24 cellular contexts compared by ENCODE assay signal in genomic region chr1:199352351-199352750, GRCh38.
DNase-seq lines count a peak whose midpoint lies in the region; ATAC-seq and TF ChIP-seq lines count a peak whose summit lies in the region.
"Had no signal": no experiment of that assay in that cellular context is flagged by ENCODE, and none has a peak within 500 bp of the region (broad histone marks: within the 10 kb centered on the region; RNA-seq: fewer than 3 reads in every experiment).

No MANE protein-coding gene starts in this region.

- H3K36me3 Mint-ChIP-seq in WTC11 (no peaks in the 10 kb centered on the region), mesothelial cell of epicardium (peaks cover 2% of the 10 kb centered on the region), endothelial cell (ENCODE audit: low read depth, unreplicated experiment) (no peaks in the 10 kb centered on the region)
- H3K36me3 Mint-ChIP-seq: CD8-positive, alpha-beta T cell had no signal

- H3K14ac ChIP-seq in mesenchymal stem cell (ENCODE audit: low read length in 2 of 2), result no peak overlapping the region

- H3K27me3 ChIP-seq in mesenchymal stem cell (ENCODE audit: control insufficient read depth in 1 of 2, insufficient read depth in 1 of 2, low read length in 2 of 2), result no peaks in the 10 kb centered on the region
- H3K27me3 ChIP-seq: SJCRH30 had no signal

- no peak overlapping the region for H3K4me3 ChIP-seq in mesenchymal stem cell (ENCODE audit: insufficient read depth in 1 of 2, low read depth in 1 of 2, low read length in 2 of 2)
- H3K4me3 ChIP-seq: K562, SJCRH30 had no signal

- no peak overlapping the region for H3K18ac ChIP-seq in mesenchymal stem cell (ENCODE audit: low read depth in 1 of 2, low read length in 2 of 2)

- TF ChIP-seq CTCF in WTC11 (IDR thresholded peaks at IDR 0.05), result no peak
- no peak for TF ChIP-seq CTCF in mesothelial cell of epicardium (IDR thresholded peaks at IDR 0.05; ENCODE audit: unreplicated experiment)
- no peak for TF ChIP-seq CTCF in endothelial cell (IDR thresholded peaks at IDR 0.05; ENCODE audit: unreplicated experiment)

- 64% methylated on average over 3 of the region's 5 CpGs for WGBS in mesenchymal stem cell

- peaks cover 18% of the 10 kb centered on the region for H3K9me3 ChIP-seq in mesenchymal stem cell (ENCODE audit: control insufficient read depth, low read length)
- H3K9me3 ChIP-seq: SJCRH30 had no signal

- H3K4me1 ChIP-seq in mesenchymal stem cell (ENCODE audit: control insufficient read depth, insufficient read depth, low read depth, low read length), result no peaks in the 10 kb centered on the region
- H3K4me1 ChIP-seq: SJCRH30 had no signal

- no peak overlapping the region for H3K9ac ChIP-seq in mesenchymal stem cell (ENCODE audit: low read length)

- CTCF ChIA-PET in WTC11 (lab: Charles Lee), result interaction anchor here (1.5 kb wide), 1 partner anchor 70 kb away, joined by 3 read pairs; no protein-coding TSS in a partner anchor

- DNase-seq in DMS 273 (lab: John Stamatoyannopoulos, UW; ENCODE audit: unreplicated experiment), result peak; percentile 5
- no peak for DNase-seq in DMS 273 treated with DMSO at 0.1 percent for 48 hours (lab: John Stamatoyannopoulos, UW)
- no peak for DNase-seq in WTC11 (ENCODE audit: low spot score)
- no peak for DNase-seq in mesothelial cell of epicardium (ENCODE audit: low spot score in 2 of 2, unreplicated experiment in 2 of 2)
- DNase-seq in activated gamma-delta T cell treated with Interleukin-2 at 50 U/mL for 16 hours, result no peak
- no peak for DNase-seq in mesenchymal stem cell
- DNase-seq in endothelial cell (ENCODE audit: low spot score), result no peak
- DNase-seq: CD8-positive, alpha-beta T cell; Kasumi-1; MV-4-11; NCI-H1105; NCI-H1436 treated with DMSO at 0.1 percent for 48 hours; NCI-H187 treated with DMSO at 0.1 percent for 48 hours; NCI-H2171 treated with DMSO at 0.1 percent for 48 hours; NCI-H345; NCI-H510A treated with DMSO at 0.1 percent for 48 hours; NCI-H748 treated with DMSO at 0.1 percent for 48 hours; PC-3; SJCRH30 had no signal

- H2BK120ac ChIP-seq in mesenchymal stem cell (ENCODE audit: low read depth, low read length), result no peak overlapping the region

- H3K27me3 Mint-ChIP-seq in WTC11 (ENCODE audit: low read depth) (no peaks in the 10 kb centered on the region), mesothelial cell of epicardium (ENCODE audit: low read depth) (no peaks in the 10 kb centered on the region), endothelial cell (ENCODE audit: unreplicated experiment) (no peaks in the 10 kb centered on the region)
- H3K27me3 Mint-ChIP-seq: B cell had no signal

- H3K4me1 Mint-ChIP-seq in WTC11 (0 out of 2 replicates have a peak, but pooled peaks cover 2% of the 10 kb centered on the region), mesothelial cell of epicardium (peaks cover 16% of the 10 kb centered on the region), endothelial cell (ENCODE audit: unreplicated experiment) (no peaks in the 10 kb centered on the region)
- H3K4me1 Mint-ChIP-seq: B cell had no signal

- no peak overlapping the region for H3K23ac ChIP-seq in mesenchymal stem cell (ENCODE audit: low read length in 2 of 2)

- H3K27ac Mint-ChIP-seq in WTC11 (no peak overlapping the region), mesothelial cell of epicardium (peak overlapping the region; percentile 59), endothelial cell (ENCODE audit: unreplicated experiment) (no peak overlapping the region)
- H3K27ac Mint-ChIP-seq: B cell; CD8-positive, alpha-beta T cell had no signal

- H3K4ac ChIP-seq in mesenchymal stem cell (ENCODE audit: low read depth in 1 of 2, low read length in 2 of 2), result no peak overlapping the region

- H3K4me2 ChIP-seq in mesenchymal stem cell (ENCODE audit: low read length, poor library complexity, severe bottlenecking), result no peak overlapping the region

- H4K8ac ChIP-seq in mesenchymal stem cell (ENCODE audit: low read length), result no peak overlapping the region

- H3K36me3 ChIP-seq in mesenchymal stem cell (ENCODE audit: control insufficient read depth in 1 of 2, insufficient read depth in 2 of 2, low read depth in 1 of 2, low read length in 2 of 2), result no peaks in the 10 kb centered on the region
- H3K36me3 ChIP-seq: SJCRH30 had no signal

- H2AFZ ChIP-seq in mesenchymal stem cell (ENCODE audit: low read depth, low read length), result no peak overlapping the region

- no peak overlapping the region for H3K27ac ChIP-seq in mesenchymal stem cell (ENCODE audit: low read length, poor library complexity, severe bottlenecking)
- H3K27ac ChIP-seq: 22Rv1, C4-2B, SJCRH30 had no signal

- H4K91ac ChIP-seq in mesenchymal stem cell (ENCODE audit: low read length), result no peak overlapping the region

- no peak overlapping the region for H2BK5ac ChIP-seq in mesenchymal stem cell (ENCODE audit: low read depth, low read length, poor library complexity, severe bottlenecking)

- H3K9me3 Mint-ChIP-seq in WTC11 (peaks cover 12% of the 10 kb centered on the region), mesothelial cell of epicardium (peaks cover 29% of the 10 kb centered on the region), endothelial cell (ENCODE audit: unreplicated experiment) (no peaks in the 10 kb centered on the region)

- no peak overlapping the region for H3K4me3 Mint-ChIP-seq in WTC11
- H3K4me3 Mint-ChIP-seq in mesothelial cell of epicardium, result no peak overlapping the region
- H3K4me3 Mint-ChIP-seq in endothelial cell (ENCODE audit: unreplicated experiment), result no peak overlapping the region
- H3K4me3 Mint-ChIP-seq: B cell; CD8-positive, alpha-beta T cell had no signal

- no peak overlapping the region for H2AK5ac ChIP-seq in mesenchymal stem cell (ENCODE audit: low read length, severe bottlenecking)

- POLR2A ChIA-PET in WTC11 (lab: Charles Lee), result no interaction called here

- H3K79me1 ChIP-seq in mesenchymal stem cell (replicated peaks; ENCODE audit: low read length, poor library complexity, severe bottlenecking), result no peaks in the 10 kb centered on the region

- H2BK12ac ChIP-seq in mesenchymal stem cell (ENCODE audit: low read length in 2 of 2), result no peak overlapping the region

- H2BK15ac ChIP-seq in mesenchymal stem cell (ENCODE audit: low read depth, poor library complexity, severe bottlenecking), result no peak overlapping the region

- peak; percentile 82 for ATAC-seq in WTC11
- ATAC-seq: CD8-positive, alpha-beta T cell; HepG2; K562; PC-3 had no signal

TF ChIP-seq in WTC11, 78 proteins besides CTCF, POLR2A, EP300 and RAD21:
- no peak for TF ChIP-seq ATF1 (CRISPR knock-in tag; IDR thresholded peaks at IDR 0.05)
- no peak for TF ChIP-seq ATF3 (CRISPR knock-in tag; conservative IDR thresholded peaks at IDR 0.05)
- TF ChIP-seq ZNF671 (CRISPR knock-in tag; IDR thresholded peaks at IDR 0.05), result no peak
- no peak for TF ChIP-seq FOXP1 (CRISPR knock-in tag; IDR thresholded peaks at IDR 0.05; ENCODE audit: borderline replicate concordance)
- TF ChIP-seq ETV6 (CRISPR knock-in tag; IDR thresholded peaks at IDR 0.05), result no peak
- TF ChIP-seq E2F5 (CRISPR knock-in tag; IDR thresholded peaks at IDR 0.05), result no peak
- no peak for TF ChIP-seq ZBTB21 (CRISPR knock-in tag; IDR thresholded peaks at IDR 0.05; ENCODE audit: borderline replicate concordance)
- no peak for TF ChIP-seq GTF2I (CRISPR knock-in tag; conservative IDR thresholded peaks at IDR 0.05)
- no peak for TF ChIP-seq ZNF532 (CRISPR knock-in tag; IDR thresholded peaks at IDR 0.05; ENCODE audit: borderline replicate concordance)
- no peak for TF ChIP-seq SOX15 (CRISPR knock-in tag; IDR thresholded peaks at IDR 0.05)
- TF ChIP-seq ESRRA (CRISPR knock-in tag; IDR thresholded peaks at IDR 0.05; ENCODE audit: borderline replicate concordance), result no peak
TF ChIP-seq in WTC11: peak in this region for 0.
